In genomic region chr4:153628796-153629315, GRCh38 we compare ENCODE assay signal across 18 cellular contexts.
"Had no signal": no experiment of that assay in that cellular context is flagged by ENCODE, and none has a peak within 500 bp of the region (broad histone marks: within the 10 kb centered on the region; RNA-seq: fewer than 3 reads in every experiment).

No MANE protein-coding gene starts in this region.

- H3K4me3 Mint-ChIP-seq: activated CD4-positive, alpha-beta memory T cell treated with anti-CD3 and anti-CD28 coated beads, Interleukin-2, amount 10 ng/mL, durations not matched to agents 7 days and 5 days; brain; T-helper 1 cell treated with Interleukin-12 subunit alpha and Interleukin-12 subunit beta and Interleukin-4 antibody, amounts not matched to agents 30 μg/mL and 1 μg/mL, for 36 hours had no signal

- H3K27me3 ChIP-seq: foreskin keratinocyte, ovary, sigmoid colon, upper lobe of right lung had no signal

- DNase-seq: activated CD4-positive, alpha-beta memory T cell treated with anti-CD3 and anti-CD28 coated beads, Interleukin-2, amount 10 ng/mL, durations not matched to agents 7 days and 5 days; activated CD4-positive, alpha-beta T cell treated with anti-CD3 and anti-CD28 coated beads for 4 hours; activated CD8-positive, alpha-beta memory T cell treated with anti-CD3 and anti-CD28 coated beads, Interleukin-2, amount 50 U/mL, for 4 hours; activated naive CD4-positive, alpha-beta T cell treated with anti-CD3 and anti-CD28 coated beads, Interleukin-2, amount 50 U/mL, for 16 hours; central memory CD4-positive, alpha-beta T cell; cortex of kidney; effector CD4-positive, alpha-beta T cell; foreskin keratinocyte; left ventricle myocardium superior; mesenchymal stem cell; ovary; sigmoid colon; stimulated activated CD4-positive, alpha-beta T cell treated with anti-CD3 and anti-CD28 coated beads, Interleukin-1b, Interleukin-23, amount 100 ng/mL, for 48 hours; upper lobe of right lung; WERI-Rb-1 had no signal

- H3K4me1 Mint-ChIP-seq: activated CD4-positive, alpha-beta memory T cell treated with anti-CD3 and anti-CD28 coated beads, Interleukin-2, amount 10 ng/mL, durations not matched to agents 7 days and 5 days had no signal

- H3K27ac ChIP-seq: foreskin keratinocyte, ovary, sigmoid colon, thoracic aorta, upper lobe of right lung, WERI-Rb-1 had no signal

- H3K9me3 Mint-ChIP-seq: activated CD4-positive, alpha-beta memory T cell treated with anti-CD3 and anti-CD28 coated beads, Interleukin-2, amount 10 ng/mL, durations not matched to agents 7 days and 5 days; T-helper 1 cell treated with Interleukin-12 subunit alpha and Interleukin-12 subunit beta and Interleukin-4 antibody, amounts not matched to agents 30 μg/mL and 1 μg/mL, for 36 hours had no signal

- ATAC-seq: foreskin keratinocyte, left ventricle myocardium superior, upper lobe of right lung had no signal

- H3K36me3 ChIP-seq: ovary, WERI-Rb-1 had no signal

- H3K9me3 ChIP-seq: ovary, sigmoid colon, thoracic aorta, upper lobe of right lung had no signal

- H3K27ac Mint-ChIP-seq: activated CD4-positive, alpha-beta memory T cell treated with anti-CD3 and anti-CD28 coated beads, Interleukin-2, amount 10 ng/mL, durations not matched to agents 7 days and 5 days; T-helper 1 cell treated with Interleukin-12 subunit alpha and Interleukin-12 subunit beta and Interleukin-4 antibody, amounts not matched to agents 30 μg/mL and 1 μg/mL, for 36 hours had no signal

- H3K27me3 Mint-ChIP-seq: activated CD4-positive, alpha-beta memory T cell treated with anti-CD3 and anti-CD28 coated beads, Interleukin-2, amount 10 ng/mL, durations not matched to agents 7 days and 5 days; brain had no signal

- H3K4me1 ChIP-seq: foreskin keratinocyte, sigmoid colon, upper lobe of right lung had no signal

- H3K4me3 ChIP-seq: ovary, sigmoid colon, thoracic aorta, upper lobe of right lung had no signal
